25 cellular contexts compared by ENCODE assay signal in genomic region chr6:165487950-165488349, GRCh38.
"Had no signal": no experiment of that assay in that cellular context is flagged by ENCODE, and none has a peak within 500 bp of the region (broad histone marks: within the 10 kb centered on the region; RNA-seq: fewer than 3 reads in every experiment).

No MANE protein-coding gene starts in this region.

- H3K9me3 Mint-ChIP-seq: activated naive CD8-positive, alpha-beta T cell treated with anti-CD3 and anti-CD28 coated beads, Interleukin-2, amount 10 ng/mL, durations not matched to agents 7 days and 5 days had no signal

- H3K27me3 Mint-ChIP-seq: activated CD8-positive, alpha-beta T cell treated with anti-CD3 and anti-CD28 coated beads for 36 hours; activated naive CD8-positive, alpha-beta T cell treated with anti-CD3 and anti-CD28 coated beads, Interleukin-2, amount 10 ng/mL, durations not matched to agents 7 days and 5 days; central memory CD8-positive, alpha-beta T cell; T-cell had no signal

- DNase-seq: activated CD4-positive, CD25-positive, alpha-beta regulatory T cell; activated CD8-positive, alpha-beta memory T cell treated with anti-CD3 and anti-CD28 coated beads, Interleukin-2, amount 50 U/mL, for 4 hours; activated CD8-positive, alpha-beta T cell treated with anti-CD3 and anti-CD28 coated beads for 36 hours; activated naive CD4-positive, alpha-beta T cell treated with anti-CD3 and anti-CD28 coated beads, Interleukin-2, amount 50 U/mL, for 16 hours; activated naive CD8-positive, alpha-beta T cell treated with anti-CD3 and anti-CD28 coated beads, Interleukin-2, amount 10 ng/mL, durations not matched to agents 7 days and 5 days; activated T-cell treated with anti-CD3 and anti-CD28 coated beads, Interleukin-2, amount 50 U/mL, for 72 hours; amniotic stem cell; body of pancreas; MV-4-11; NCI-H1092 treated with DMSO at 0.1 percent for 48 hours; NCI-H1417 treated with DMSO at 0.1 percent for 48 hours; NCI-H1694; NCI-H2029 treated with DMSO at 0.1 percent for 48 hours; NCI-H510A treated with DMSO at 0.1 percent for 48 hours; PC-9; T-cell; T-helper 2 cell; T1000 had no signal

- FAIRE-seq: bronchial epithelial cell, TTC549 had no signal

- H3K4me3 Mint-ChIP-seq: activated CD8-positive, alpha-beta T cell treated with anti-CD3 and anti-CD28 coated beads for 36 hours; activated naive CD8-positive, alpha-beta T cell treated with anti-CD3 and anti-CD28 coated beads, Interleukin-2, amount 10 ng/mL, durations not matched to agents 7 days and 5 days; activated T-cell treated with anti-CD3 and anti-CD28 coated beads, Interleukin-2, amount 50 U/mL, for 72 hours; central memory CD8-positive, alpha-beta T cell; T-cell had no signal

- H3K4me1 Mint-ChIP-seq: activated naive CD8-positive, alpha-beta T cell treated with anti-CD3 and anti-CD28 coated beads, Interleukin-2, amount 10 ng/mL, durations not matched to agents 7 days and 5 days; central memory CD8-positive, alpha-beta T cell; T-cell had no signal

- H3K27me3 ChIP-seq: ascending aorta, body of pancreas, MG63 had no signal

- H3K36me3 Mint-ChIP-seq: activated naive CD8-positive, alpha-beta T cell treated with anti-CD3 and anti-CD28 coated beads, Interleukin-2, amount 10 ng/mL, durations not matched to agents 7 days and 5 days; T-cell had no signal

- ATAC-seq: activated CD8-positive, alpha-beta T cell treated with anti-CD3 and anti-CD28 coated beads for 36 hours; activated T-cell treated with anti-CD3 and anti-CD28 coated beads, Interleukin-2, amount 50 U/mL, for 72 hours; body of pancreas; T-cell had no signal

- H2AFZ ChIP-seq: PC-9 had no signal

- H3K27ac Mint-ChIP-seq: activated CD8-positive, alpha-beta T cell treated with anti-CD3 and anti-CD28 coated beads for 36 hours; activated naive CD8-positive, alpha-beta T cell treated with anti-CD3 and anti-CD28 coated beads, Interleukin-2, amount 10 ng/mL, durations not matched to agents 7 days and 5 days; activated T-cell treated with anti-CD3 and anti-CD28 coated beads, Interleukin-2, amount 50 U/mL, for 72 hours; activated T-helper 2 cell treated with anti-CD3 and anti-CD28 coated beads, Interferon-gamma antibody, Interleukin-2, Interleukin-4, amounts not matched to agents 10 μg/mL and 5 μg/mL and 100 μg/mL, durations not matched to agents 14 hours and 24 hours and 36 hours; T-cell had no signal

- H3K27ac ChIP-seq: ascending aorta, body of pancreas, PC-9, SK-N-MC had no signal

- H3K4me2 ChIP-seq: PC-9 had no signal

- H3K9me3 ChIP-seq: body of pancreas, MG63 had no signal

- H3K4me3 ChIP-seq: ascending aorta, body of pancreas, MG63, PC-9, SK-N-MC had no signal

- H3K36me3 ChIP-seq: ascending aorta, MG63 had no signal

- H3K4me1 ChIP-seq: ascending aorta had no signal
